Comparison of ENCODE assay signal across 12 cellular contexts in genomic region chr3:127035672-127036071, GRCh38. TPM values are rescaled to one million over a fixed set of nuclear protein-coding genes. Genes with fewer than 3 reads are reported as not detected.
A peak's percentile ranks its signal among the peaks of the same experiment; 100 is the strongest.
DNase-seq lines count a peak whose midpoint lies in the region; ATAC-seq and TF ChIP-seq lines count a peak whose summit lies in the region.
"Had no signal": no experiment of that assay in that cellular context is flagged by ENCODE, and none has a peak within 500 bp of the region (broad histone marks: within the 10 kb centered on the region; RNA-seq: fewer than 3 reads in every experiment).

No MANE protein-coding gene starts in this region.

- peaks cover 0 to 3% (median 3%) of the 10 kb centered on the region in 3 donors for H3K27me3 Mint-ChIP-seq in CD14-positive monocyte (ENCODE audit: low read depth in 3 of 3)
- no peaks in the 10 kb centered on the region for H3K27me3 Mint-ChIP-seq in activated CD8-positive, alpha-beta T cell treated with anti-CD3 and anti-CD28 coated beads for 36 hours
- H3K27me3 Mint-ChIP-seq in activated T-helper 1 cell treated with anti-CD3 and anti-CD28 coated beads, Interleukin-12 subunit alpha, Interleukin-12 subunit beta, Interleukin-2, Interleukin-4 antibody, amounts not matched to agents 30 ng/mL and 10 ng/mL and 1 ng/mL, durations not matched to agents 14 hours and 24 hours and 36 hours (ENCODE audit: insufficient read depth) = peaks cover 2% of the 10 kb centered on the region

- intact Hi-C loops in CD14-positive monocyte (cut with micrococcal nuclease) = no loop called here
- intact Hi-C loops in activated CD8-positive, alpha-beta T cell treated with anti-CD3 and anti-CD28 coated beads for 36 hours (cut with micrococcal nuclease) = no loop called here
- intact Hi-C loops in activated T-helper 1 cell treated with anti-CD3 and anti-CD28 coated beads, Interleukin-12 subunit alpha, Interleukin-12 subunit beta, Interleukin-2, Interleukin-4 antibody, amounts not matched to agents 30 ng/mL and 10 ng/mL and 1 ng/mL, durations not matched to agents 14 hours and 24 hours and 36 hours (cut with micrococcal nuclease) = no loop called here

- CTCF ChIA-PET in activated CD8-positive, alpha-beta T cell treated with anti-CD3 and anti-CD28 coated beads for 36 hours (lab: Charles Lee) = no interaction called here

- no peaks in the 10 kb centered on the region for H3K27me3 ChIP-seq in osteoblast (ENCODE audit: insufficient read depth, low read length)
- H3K27me3 ChIP-seq: neural progenitor cell had no signal

- peak overlapping the region; percentile 60 for H3K27ac ChIP-seq in osteoblast (ENCODE audit: low read depth, low read length)
- H3K27ac ChIP-seq: neural progenitor cell had no signal

- peak overlapping the region; percentile 23 for H3K4me2 ChIP-seq in osteoblast (ENCODE audit: insufficient read depth, low read length)
- H3K4me2 ChIP-seq: neural progenitor cell had no signal

- H2AFZ ChIP-seq in osteoblast (ENCODE audit: low read length) = no peak overlapping the region
- H2AFZ ChIP-seq: neural progenitor cell had no signal

- no peak for ATAC-seq in activated CD8-positive, alpha-beta T cell treated with anti-CD3 and anti-CD28 coated beads for 36 hours
- ATAC-seq: WTC11 had no signal

- no peak for TF ChIP-seq CTCF in CD14-positive monocyte (IDR thresholded peaks at IDR 0.05)
- TF ChIP-seq CTCF in osteoblast (IDR thresholded peaks at IDR 0.05; ENCODE audit: extremely low read depth, low read depth, low read length) = no peak
- TF ChIP-seq CTCF in activated CD8-positive, alpha-beta T cell treated with anti-CD3 and anti-CD28 coated beads for 36 hours (IDR thresholded peaks at IDR 0.05) = no peak

- DNase-seq in CD14-positive monocyte (ENCODE audit: low spot score) (peak; percentile 54), OCI-M1 (lab: John Stamatoyannopoulos, UW) (peak; percentile 1), fibroblast of gingiva (ENCODE audit: low read depth) (peak; percentile 89), osteoblast (ENCODE audit: insufficient read length, low spot score, missing footprints) (peak; percentile 100), NOMO-1 (lab: John Stamatoyannopoulos, UW; ENCODE audit: unreplicated experiment in 2 of 2) (no peak)
- DNase-seq in activated CD8-positive, alpha-beta T cell treated with anti-CD3 and anti-CD28 coated beads for 36 hours = no peak
- DNase-seq in activated T-helper 1 cell treated with anti-CD3 and anti-CD28 coated beads, Interleukin-12 subunit alpha, Interleukin-12 subunit beta, Interleukin-2, Interleukin-4 antibody, amounts not matched to agents 30 ng/mL and 10 ng/mL and 1 ng/mL, durations not matched to agents 14 hours and 24 hours and 36 hours (ENCODE audit: low spot score) = no peak
- DNase-seq in activated CD4-positive, alpha-beta T cell treated with anti-CD3 and anti-CD28 coated beads for 1 hour = no peak
- DNase-seq: DND-41, NCI-H1048 had no signal

- no peak overlapping the region for H3K4me3 ChIP-seq in osteoblast (ENCODE audit: insufficient read depth, low read length)
- H3K4me3 ChIP-seq: neural progenitor cell had no signal

- H3K4me1 ChIP-seq in osteoblast (ENCODE audit: insufficient read depth, low read length) = peaks cover 10% of the 10 kb centered on the region
- H3K4me1 ChIP-seq: neural progenitor cell had no signal

- no peaks in the 10 kb centered on the region for H3K79me2 ChIP-seq in osteoblast (ENCODE audit: insufficient read depth, low read length)

- no peaks in the 10 kb centered on the region for H3K9me3 Mint-ChIP-seq in CD14-positive monocyte
- H3K9me3 Mint-ChIP-seq in activated CD8-positive, alpha-beta T cell treated with anti-CD3 and anti-CD28 coated beads for 36 hours = no peaks in the 10 kb centered on the region
- no peaks in the 10 kb centered on the region for H3K9me3 Mint-ChIP-seq in activated T-helper 1 cell treated with anti-CD3 and anti-CD28 coated beads, Interleukin-12 subunit alpha, Interleukin-12 subunit beta, Interleukin-2, Interleukin-4 antibody, amounts not matched to agents 30 ng/mL and 10 ng/mL and 1 ng/mL, durations not matched to agents 14 hours and 24 hours and 36 hours
- H3K9me3 Mint-ChIP-seq: neural progenitor cell, WTC11 had no signal

- POLR2A ChIA-PET in activated CD8-positive, alpha-beta T cell treated with anti-CD3 and anti-CD28 coated beads for 36 hours (lab: Charles Lee) = interaction anchor here (0.6 kb wide), 1 partner anchor 13 kb away, joined by 3 read pairs; no protein-coding TSS in a partner anchor

- no peak overlapping the region for H3K27ac Mint-ChIP-seq in CD14-positive monocyte
- H3K27ac Mint-ChIP-seq in activated CD8-positive, alpha-beta T cell treated with anti-CD3 and anti-CD28 coated beads for 36 hours = no peak overlapping the region
- no peak overlapping the region for H3K27ac Mint-ChIP-seq in activated T-helper 1 cell treated with anti-CD3 and anti-CD28 coated beads, Interleukin-12 subunit alpha, Interleukin-12 subunit beta, Interleukin-2, Interleukin-4 antibody, amounts not matched to agents 30 ng/mL and 10 ng/mL and 1 ng/mL, durations not matched to agents 14 hours and 24 hours and 36 hours
- H3K27ac Mint-ChIP-seq: neural progenitor cell, WTC11 had no signal

- no peaks in the 10 kb centered on the region for H3K36me3 Mint-ChIP-seq in CD14-positive monocyte
- H3K36me3 Mint-ChIP-seq in activated CD8-positive, alpha-beta T cell treated with anti-CD3 and anti-CD28 coated beads for 36 hours (ENCODE audit: low read depth) = no peaks in the 10 kb centered on the region
- H3K36me3 Mint-ChIP-seq in activated T-helper 1 cell treated with anti-CD3 and anti-CD28 coated beads, Interleukin-12 subunit alpha, Interleukin-12 subunit beta, Interleukin-2, Interleukin-4 antibody, amounts not matched to agents 30 ng/mL and 10 ng/mL and 1 ng/mL, durations not matched to agents 14 hours and 24 hours and 36 hours (ENCODE audit: low read depth) = no peaks in the 10 kb centered on the region

- no peaks in the 10 kb centered on the region for H3K4me1 Mint-ChIP-seq in CD14-positive monocyte
- no peaks in the 10 kb centered on the region for H3K4me1 Mint-ChIP-seq in activated CD8-positive, alpha-beta T cell treated with anti-CD3 and anti-CD28 coated beads for 36 hours (ENCODE audit: low read depth)
- no peaks in the 10 kb centered on the region for H3K4me1 Mint-ChIP-seq in activated T-helper 1 cell treated with anti-CD3 and anti-CD28 coated beads, Interleukin-12 subunit alpha, Interleukin-12 subunit beta, Interleukin-2, Interleukin-4 antibody, amounts not matched to agents 30 ng/mL and 10 ng/mL and 1 ng/mL, durations not matched to agents 14 hours and 24 hours and 36 hours (ENCODE audit: low read depth)
- H3K4me1 Mint-ChIP-seq: WTC11 had no signal

- peaks cover 11% of the 10 kb centered on the region for H4K20me1 ChIP-seq in osteoblast (ENCODE audit: insufficient read depth, low read length)

- peaks cover 28% of the 10 kb centered on the region for H3K36me3 ChIP-seq in osteoblast (ENCODE audit: insufficient read depth, low read length)
- H3K36me3 ChIP-seq: neural progenitor cell had no signal

- H3K9me3 ChIP-seq in osteoblast (ENCODE audit: low read depth, low read length) = no peaks in the 10 kb centered on the region

- no peak overlapping the region for H3K4me3 Mint-ChIP-seq in CD14-positive monocyte
- H3K4me3 Mint-ChIP-seq in activated CD8-positive, alpha-beta T cell treated with anti-CD3 and anti-CD28 coated beads for 36 hours = no peak overlapping the region
- H3K4me3 Mint-ChIP-seq in activated T-helper 1 cell treated with anti-CD3 and anti-CD28 coated beads, Interleukin-12 subunit alpha, Interleukin-12 subunit beta, Interleukin-2, Interleukin-4 antibody, amounts not matched to agents 30 ng/mL and 10 ng/mL and 1 ng/mL, durations not matched to agents 14 hours and 24 hours and 36 hours = no peak overlapping the region
- H3K4me3 Mint-ChIP-seq: neural progenitor cell, WTC11 had no signal

RNA-seq across cellular contexts. Expression of gene PLXNA1, which starts 52.8 kb away (rescaled TPM):
- polyA plus RNA-seq in CD14-positive monocyte = not detected
- total RNA-seq in osteoblast = 91.3 and 107 TPM in 2 replicates
- total RNA-seq in activated CD8-positive, alpha-beta T cell treated with anti-CD3 and anti-CD28 coated beads for 36 hours = 1 to 10 TPM; 5.1 to 6.6 TPM
- total RNA-seq in activated T-helper 1 cell treated with anti-CD3 and anti-CD28 coated beads, Interleukin-12 subunit alpha, Interleukin-12 subunit beta, Interleukin-2, Interleukin-4 antibody, amounts not matched to agents 30 ng/mL and 10 ng/mL and 1 ng/mL, durations not matched to agents 14 hours and 24 hours and 36 hours = 22.1 and 25.5 TPM in 2 replicates

Comparison
In these comparisons a context has a peak if more than half of its experiments do, and no peak if none do; other contexts are left out.
1. DNase-seq: peak in CD14-positive monocyte (single experiment), OCI-M1 (single experiment), fibroblast of gingiva (single experiment) and osteoblast (single experiment); none in activated CD8-positive, alpha-beta T cell treated with anti-CD3 and anti-CD28 coated beads for 36 hours (single experiment), activated T-helper 1 cell treated with anti-CD3 and anti-CD28 coated beads, Interleukin-12 subunit alpha, Interleukin-12 subunit beta, Interleukin-2, Interleukin-4 antibody, amounts not matched to agents 30 ng/mL and 10 ng/mL and 1 ng/mL, durations not matched to agents 14 hours and 24 hours and 36 hours (single experiment), activated CD4-positive, alpha-beta T cell treated with anti-CD3 and anti-CD28 coated beads for 1 hour (single experiment) and NOMO-1 (0 of 2).